Comparison of ENCODE assay signal across 9 cellular contexts in the genomic region with DNA sequence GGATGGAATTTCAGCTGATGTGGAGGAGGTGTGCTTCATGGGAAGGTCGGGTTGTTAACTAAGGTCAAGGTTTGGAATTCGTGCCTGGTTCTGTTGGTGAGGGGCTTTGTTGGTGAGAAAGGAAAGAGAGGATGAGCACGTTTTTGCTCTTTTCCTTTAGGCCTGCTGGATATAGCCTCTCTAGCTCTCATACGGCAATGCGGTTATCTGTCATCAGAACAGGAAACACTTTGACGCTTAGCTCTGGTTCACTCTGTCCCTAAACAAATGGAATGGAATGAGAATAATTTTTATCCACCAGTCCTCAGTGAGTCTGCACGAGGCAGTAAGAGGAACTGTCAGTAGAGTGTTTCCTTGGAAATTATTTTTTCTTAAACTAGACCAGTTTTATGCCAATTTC.
A peak's percentile ranks its signal among the peaks of the same experiment; 100 is the strongest.
DNase-seq lines count a peak whose midpoint lies in the region; ATAC-seq, FAIRE-seq and TF ChIP-seq lines count a peak whose summit lies in the region.
"Had no signal": no experiment of that assay in that cellular context is flagged by ENCODE, and none has a peak within 500 bp of the region (broad histone marks: within the 10 kb centered on the region; RNA-seq: fewer than 3 reads in every experiment).

No MANE protein-coding gene starts in this region.

- H3K27ac ChIP-seq in mammary epithelial cell (ENCODE audit: insufficient read depth, low read depth, low read length) (no peak overlapping the region), kidney (ENCODE audit: low read depth in 2 of 2, low read length in 2 of 2) (peak overlapping the region; percentile 15 to 58), stomach (peak overlapping the region; percentile 68 to 84 (median 78)), Karpas-422 (ENCODE audit: low read length) (no peak overlapping the region)

- no peak for TF ChIP-seq CTCF in mammary epithelial cell (conservative IDR thresholded peaks at IDR 0.05 in 1 of 2, IDR thresholded peaks at IDR 0.05 in 1 of 2; ENCODE audit: extremely low read depth in 1 of 2, insufficient read depth in 1 of 2, low read depth in 1 of 2, low read length in 2 of 2)
- no peak for TF ChIP-seq CTCF in kidney (IDR thresholded peaks at IDR 0.05; ENCODE audit: borderline replicate concordance, extremely low read depth, insufficient read depth)
- no peak for TF ChIP-seq CTCF in stomach (IDR thresholded peaks at IDR 0.05)

- no peak overlapping the region for H3K4me3 ChIP-seq in mammary epithelial cell (replicated peaks in 1 of 3; ENCODE audit: insufficient read depth in 1 of 3, low read depth in 2 of 3, low read length in 3 of 3)
- H3K4me3 ChIP-seq in kidney (ENCODE audit: low read length in 2 of 2): no peak overlapping the region
- H3K4me3 ChIP-seq in stomach: no peak overlapping the region
- no peak overlapping the region for H3K4me3 ChIP-seq in Karpas-422 (ENCODE audit: low read length)

- intact Hi-C loops in mammary epithelial cell (cut with micrococcal nuclease): no loop called here
- intact Hi-C loops in kidney (cut with DNase I): no loop called here
- intact Hi-C loops in stomach (cut with DNase I; ENCODE audit: low total_unique reads): no loop called here

- H3K27me3 ChIP-seq in mammary epithelial cell (ENCODE audit: insufficient read depth, low read length) (no peaks in the 10 kb centered on the region), stomach (no peaks in the 10 kb centered on the region), Karpas-422 (ENCODE audit: low read length) (no peaks in the 10 kb centered on the region)

- H3K36me3 ChIP-seq in mammary epithelial cell (ENCODE audit: insufficient read depth, low read length) (no peaks in the 10 kb centered on the region), kidney (ENCODE audit: control insufficient read depth in 1 of 2, insufficient read depth in 2 of 2, low read length in 2 of 2) (no peaks in the 10 kb centered on the region), stomach (no peaks in the 10 kb centered on the region), Karpas-422 (ENCODE audit: insufficient read depth, low read length) (no peaks in the 10 kb centered on the region)

- H3K9ac ChIP-seq in mammary epithelial cell (ENCODE audit: insufficient read depth, low read length): no peak overlapping the region
- H3K9ac ChIP-seq in kidney (ENCODE audit: low read length in 2 of 2): peak overlapping the region in 1 of 2 donors; percentile 20
- no peak overlapping the region for H3K9ac ChIP-seq in Karpas-422 (ENCODE audit: low read length)

- CTCF ChIA-PET in mammary epithelial cell (lab: Charles Lee; ENCODE audit: low non-redundant PET): no interaction called here

- FAIRE-seq in kidney (lab: Jason Lieb, UNC): peak; percentile 29

- H3K4me2 ChIP-seq in mammary epithelial cell (ENCODE audit: insufficient read depth, low read depth, low read length): no peak overlapping the region
- no peak overlapping the region for H3K4me2 ChIP-seq in Karpas-422 (ENCODE audit: low read depth, low read length, poor library complexity, severe bottlenecking)

- H2AFZ ChIP-seq in mammary epithelial cell (ENCODE audit: low read depth, low read length) (no peak overlapping the region), Karpas-422 (ENCODE audit: low read length) (no peak overlapping the region)

- peak; percentile 85 for TF ChIP-seq EP300 in stomach (IDR thresholded peaks at IDR 0.05)

- dilution Hi-C loops in mammary epithelial cell (cut with HindIII; ENCODE audit: low sequenced_read_pairs): no loop called here

- 85% methylated on average over 7 of the region's 7 CpGs for WGBS in mammary epithelial cell (ENCODE audit: low coverage, missing lambda C conversion rate)
- WGBS in stomach, 5 donors: 25 to 70% (median 57%) methylated on average over 7 of the region's 7 CpGs

- no peaks in the 10 kb centered on the region for H3K9me2 ChIP-seq in Karpas-422 (replicated peaks; ENCODE audit: insufficient read depth, low read length)

- TF ChIP-seq POLR2A in stomach (IDR thresholded peaks at IDR 0.05): no peak

- H3K4me1 ChIP-seq in mammary epithelial cell (ENCODE audit: insufficient read depth, low read length) (no peaks in the 10 kb centered on the region), kidney (ENCODE audit: control insufficient read depth in 1 of 2, insufficient read depth in 1 of 2, low read depth in 1 of 2, low read length in 2 of 2) (peaks cover 0 to 7% of the 10 kb centered on the region in 2 donors), stomach (peaks cover 15 to 61% (median 44%) of the 10 kb centered on the region in 4 donors), Karpas-422 (ENCODE audit: low read length) (no peaks in the 10 kb centered on the region)

- H3K79me2 ChIP-seq in mammary epithelial cell (ENCODE audit: insufficient read depth, low read length): peaks cover 25% of the 10 kb centered on the region
- no peaks in the 10 kb centered on the region for H3K79me2 ChIP-seq in Karpas-422 (ENCODE audit: low read length)

- ATAC-seq in HG02610 (IDR thresholded peaks at IDR 0.05; ENCODE audit: unreplicated experiment): peak; percentile 45
- no peak for ATAC-seq in HG03378 (IDR thresholded peaks at IDR 0.05; ENCODE audit: unreplicated experiment)
- ATAC-seq in GM19395 (IDR thresholded peaks at IDR 0.05; ENCODE audit: unreplicated experiment): no peak

- H4K20me1 ChIP-seq in mammary epithelial cell (ENCODE audit: insufficient read depth, low read length) (no peaks in the 10 kb centered on the region), Karpas-422 (ENCODE audit: insufficient read depth, low read depth, low read length) (no peaks in the 10 kb centered on the region)

- TSS peak; percentile 21 for BruUV-seq in mammary epithelial cell (replicated peaks; lab: Mats Ljungman, UMichigan)

- no peaks in the 10 kb centered on the region for H3K9me3 ChIP-seq in mammary epithelial cell (replicated peaks; ENCODE audit: insufficient read depth, low read length)
- no peaks in the 10 kb centered on the region for H3K9me3 ChIP-seq in kidney (ENCODE audit: control insufficient read depth in 1 of 2, low read length in 2 of 2)
- H3K9me3 ChIP-seq in stomach: no peaks in the 10 kb centered on the region
- no peaks in the 10 kb centered on the region for H3K9me3 ChIP-seq in Karpas-422 (ENCODE audit: low read length)

- DNase-seq in mammary epithelial cell: no peak
- no peak for DNase-seq in kidney
- DNase-seq in stomach: no peak
- DNase-seq in mesenteric fat pad (ENCODE audit: low spot score): no peak
- DNase-seq in Karpas-422: no peak
- DNase-seq: NCI-H1417 treated with DMSO at 0.1 percent for 48 hours had no signal

- in situ Hi-C loops in mammary epithelial cell (cut with MboI; ENCODE audit: low sequenced_read_pairs in 2 of 2): no loop called here

Comparison
In these comparisons a context has a peak if more than half of its experiments do, and no peak if none do; other contexts are left out.
1. H3K27ac ChIP-seq: peak in kidney (2 of 2) and stomach (5 of 5); none in mammary epithelial cell (single experiment) and Karpas-422 (single experiment).